In the genomic region with DNA sequence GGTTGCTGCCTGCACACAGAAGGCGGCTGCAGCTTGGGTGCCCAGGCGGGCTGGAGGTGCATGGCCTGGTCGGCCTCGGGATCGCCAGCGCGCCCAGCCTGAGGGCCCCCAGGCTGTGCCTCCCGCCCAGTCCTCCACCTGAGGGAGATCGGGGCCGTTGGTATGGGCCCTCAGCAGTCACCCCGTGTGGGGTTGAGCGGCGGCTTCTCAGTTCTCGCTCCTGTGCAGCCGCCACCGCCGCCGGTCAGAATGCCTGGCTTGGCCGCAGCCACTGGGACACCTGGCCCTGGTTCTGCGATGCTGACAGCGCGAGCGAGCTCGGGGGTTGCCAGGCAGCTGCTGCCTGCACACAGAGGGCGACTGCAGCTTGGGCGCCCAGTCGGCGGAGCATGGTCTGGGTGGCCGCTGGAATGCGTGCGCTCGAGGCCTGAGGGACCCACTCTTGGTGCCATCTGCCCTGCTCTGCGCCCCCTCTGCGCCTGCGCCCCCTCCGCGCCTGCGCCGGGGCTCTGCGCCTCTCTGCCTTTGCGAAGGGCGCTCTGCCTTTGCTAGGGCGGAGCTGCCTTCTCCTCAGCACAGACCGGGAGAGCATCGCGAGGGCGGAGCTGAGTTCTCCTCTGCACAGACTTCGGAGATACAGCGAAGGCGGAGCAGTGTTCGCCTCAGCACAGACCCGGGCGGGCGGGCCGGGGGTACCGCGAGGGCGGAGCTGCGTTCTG, we compare ENCODE assay signal across 8 cellular contexts.
DNase-seq lines count a peak whose midpoint lies in the region; ATAC-seq and TF ChIP-seq lines count a peak whose summit lies in the region.
"Not testable (repeated sequence)": the region's sequence is repeated elsewhere in the genome, so short reads cannot be mapped to it uniquely, and the experiment has no call there.

No MANE protein-coding gene starts in this region.

- H3K27me3 Mint-ChIP-seq in WTC11 (ENCODE audit: low read depth) = peaks cover 62% of the 10 kb centered on the region

- DNase-seq in ELR (ENCODE audit: low read depth) (peak; percentile 55), WTC11 (ENCODE audit: low spot score) (peak; percentile 52), astrocyte of the hippocampus (ENCODE audit: low read depth, low spot score) (peak; percentile 71), heart right ventricle (peak in 1 of 2 donors; percentile 71), ovary (peak in 4 of 5 donors; percentile 41 to 84 (median 70))
- peak; percentile 58 to 92 for DNase-seq in stimulated activated effector memory CD8-positive, alpha-beta T cell treated with anti-CD3 and anti-CD28 coated beads, Interleukin-12 subunit alpha, Interleukin-12 subunit beta, amount 100 ng/mL, for 72 hours (ENCODE audit: low spot score in 2 of 2)

- H3K4me3 ChIP-seq in heart right ventricle (peak overlapping the region in 9 of 10 donors; percentile 11 to 56 (median 43)), ovary (peak overlapping the region; percentile 38)

- intact Hi-C loops in heart right ventricle (cut with DNase I); ovary (cut with DNase I): not testable (repeated sequence)

- POLR2A ChIA-PET in WTC11 (lab: Charles Lee) = not testable (repeated sequence)

- H3K27ac Mint-ChIP-seq in WTC11; stimulated activated effector memory CD8-positive, alpha-beta T cell treated with anti-CD3 and anti-CD28 coated beads, Interleukin-12 subunit alpha, Interleukin-12 subunit beta, amount 100 ng/mL, for 72 hours: not testable (repeated sequence)

- not testable (repeated sequence) for TF ChIP-seq POLR2A in ovary (IDR thresholded peaks at IDR 0.05)

- H3K27me3 ChIP-seq in heart right ventricle = peaks cover 7 to 30% (median 20%) of the 10 kb centered on the region in 7 donors
- not testable (repeated sequence) for H3K27me3 ChIP-seq in ovary

- peak overlapping the region; percentile 42 for H3K4me3 Mint-ChIP-seq in WTC11
- peak overlapping the region; percentile 53 for H3K4me3 Mint-ChIP-seq in stimulated activated effector memory CD8-positive, alpha-beta T cell treated with anti-CD3 and anti-CD28 coated beads, Interleukin-12 subunit alpha, Interleukin-12 subunit beta, amount 100 ng/mL, for 72 hours

- H3K36me3 ChIP-seq in heart right ventricle, ovary: not testable (repeated sequence)

- WGBS in heart right ventricle, 2 donors = 7 to 10% methylated on average over 38 to 42 of the region's 59 CpGs
- WGBS in ovary, 3 donors = 0 to 6% (median 1%) methylated on average over 21 to 49 of the region's 59 CpGs

- TF ChIP-seq CTCF in WTC11 (IDR thresholded peaks at IDR 0.05); heart right ventricle (IDR thresholded peaks at IDR 0.05); ovary (IDR thresholded peaks at IDR 0.05): not testable (repeated sequence)

- H3K9me3 ChIP-seq in heart right ventricle, ovary: not testable (repeated sequence)

- H3K36me3 Mint-ChIP-seq in WTC11; stimulated activated effector memory CD8-positive, alpha-beta T cell treated with anti-CD3 and anti-CD28 coated beads, Interleukin-12 subunit alpha, Interleukin-12 subunit beta, amount 100 ng/mL, for 72 hours: not testable (repeated sequence)

- H3K4me1 Mint-ChIP-seq in WTC11; stimulated activated effector memory CD8-positive, alpha-beta T cell treated with anti-CD3 and anti-CD28 coated beads, Interleukin-12 subunit alpha, Interleukin-12 subunit beta, amount 100 ng/mL, for 72 hours: not testable (repeated sequence)

- ATAC-seq in GM21529 (IDR thresholded peaks at IDR 0.05; ENCODE audit: unreplicated experiment) (peak; percentile 100), HG03520 (IDR thresholded peaks at IDR 0.05; ENCODE audit: unreplicated experiment) (peak; percentile 100), WTC11 (peak; percentile 98), heart right ventricle (peak; percentile 98 to 100 (median 100))
- peak; percentile 100 for ATAC-seq in stimulated activated effector memory CD8-positive, alpha-beta T cell treated with anti-CD3 and anti-CD28 coated beads, Interleukin-12 subunit alpha, Interleukin-12 subunit beta, amount 100 ng/mL, for 72 hours

- H3K4me1 ChIP-seq in heart right ventricle; ovary (ENCODE audit: insufficient read depth): not testable (repeated sequence)

- TF ChIP-seq EP300 in ovary (IDR thresholded peaks at IDR 0.05) = not testable (repeated sequence)

- CTCF ChIA-PET in WTC11 (lab: Charles Lee) = not testable (repeated sequence)

- H3K9me3 Mint-ChIP-seq in WTC11; stimulated activated effector memory CD8-positive, alpha-beta T cell treated with anti-CD3 and anti-CD28 coated beads, Interleukin-12 subunit alpha, Interleukin-12 subunit beta, amount 100 ng/mL, for 72 hours: not testable (repeated sequence)

- not testable (repeated sequence) for H3K27ac ChIP-seq in heart right ventricle
- H3K27ac ChIP-seq in ovary = peak overlapping the region in 1 of 2 donors; percentile 38

TF ChIP-seq in WTC11, 78 proteins besides CTCF, POLR2A, EP300 and RAD21:
- TF ChIP-seq, protein P1, sequence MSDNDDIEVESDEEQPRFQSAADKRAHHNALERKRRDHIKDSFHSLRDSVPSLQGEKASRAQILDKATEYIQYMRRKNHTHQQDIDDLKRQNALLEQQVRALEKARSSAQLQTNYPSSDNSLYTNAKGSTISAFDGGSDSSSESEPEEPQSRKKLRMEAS (CRISPR knock-in tag; IDR thresholded peaks at IDR 0.05) = peak; percentile 27; the same call in 1 of the 2 replicates
